Comparison of ENCODE assay signal across 23 cellular contexts in genomic region chr12:15717940-15718567, GRCh38.
A peak's percentile ranks its signal among the peaks of the same experiment; 100 is the strongest.
DNase-seq lines count a peak whose midpoint lies in the region; FAIRE-seq and TF ChIP-seq lines count a peak whose summit lies in the region.
"Had no signal": no experiment of that assay in that cellular context is flagged by ENCODE, and none has a peak within 500 bp of the region (broad histone marks: within the 10 kb centered on the region; RNA-seq: fewer than 3 reads in every experiment).

No MANE protein-coding gene starts in this region.

- no peaks in the 10 kb centered on the region for H3K79me1 ChIP-seq in H1 (ENCODE audit: low read depth, low read length)

- H3K4ac ChIP-seq in H1 (replicated peaks; ENCODE audit: insufficient read length, low read depth, low read length): no peak overlapping the region

- no peak overlapping the region for H4K91ac ChIP-seq in H1 (replicated peaks; ENCODE audit: insufficient read length, low read length)

- peaks cover 80% of the 10 kb centered on the region for H3K4me1 ChIP-seq in ACC112 (ENCODE audit: control insufficient read depth, insufficient read depth, low read length, unreplicated experiment)
- H3K4me1 ChIP-seq in H1 (replicated peaks in 1 of 4; ENCODE audit: control insufficient read depth in 3 of 4, insufficient read depth in 4 of 4, low read length in 3 of 4): no peaks in the 10 kb centered on the region
- H3K4me1 ChIP-seq in osteoblast (ENCODE audit: insufficient read depth, low read length): peaks cover 73% of the 10 kb centered on the region
- no peaks in the 10 kb centered on the region for H3K4me1 ChIP-seq in hepatocyte (ENCODE audit: insufficient read depth)
- H3K4me1 ChIP-seq: BLaER1 had no signal

- H2BK5ac ChIP-seq in H1 (ENCODE audit: low read depth, low read length): no peak overlapping the region

- FAIRE-seq in H1 (lab: Jason Lieb, UNC): peak; percentile 7

- no peaks in the 10 kb centered on the region for H3K27me3 ChIP-seq in ACC112 (ENCODE audit: insufficient read depth, low read length)
- H3K27me3 ChIP-seq in H1 (replicated peaks in 1 of 4; ENCODE audit: control insufficient read depth in 3 of 4, extremely low read depth in 1 of 4, insufficient read depth in 3 of 4, low read length in 3 of 4): no peaks in the 10 kb centered on the region
- no peaks in the 10 kb centered on the region for H3K27me3 ChIP-seq in osteoblast (ENCODE audit: insufficient read depth, low read length)
- no peaks in the 10 kb centered on the region for H3K27me3 ChIP-seq in hepatocyte
- H3K27me3 ChIP-seq: adrenal gland, BLaER1, brain microvascular endothelial cell, suprapubic skin, vagina had no signal

- H4K8ac ChIP-seq in H1 (ENCODE audit: extremely low read depth, insufficient read depth, low read length): no peak overlapping the region

- H2AFZ ChIP-seq in ACC112 (ENCODE audit: low read length, unreplicated experiment): no peak overlapping the region
- H2AFZ ChIP-seq in H1 (ENCODE audit: low read length): no peak overlapping the region
- no peak overlapping the region for H2AFZ ChIP-seq in osteoblast (ENCODE audit: low read length)
- no peak overlapping the region for H2AFZ ChIP-seq in hepatocyte

- no peak overlapping the region for H3K23ac ChIP-seq in H1 (ENCODE audit: insufficient read length)

- H2BK120ac ChIP-seq in H1 (replicated peaks; ENCODE audit: low read depth, low read length): no peak overlapping the region

- no peak overlapping the region for H2BK20ac ChIP-seq in H1 (ENCODE audit: low read length)

- H3K9me3 ChIP-seq in H1 (ENCODE audit: insufficient read depth in 2 of 2, low read depth in 1 of 2, low read length in 1 of 2) (no peaks in the 10 kb centered on the region), osteoblast (ENCODE audit: low read depth, low read length) (no peaks in the 10 kb centered on the region), hepatocyte (ENCODE audit: low read depth) (no peaks in the 10 kb centered on the region)
- H3K9me3 ChIP-seq: adrenal gland, BLaER1, suprapubic skin, vagina had no signal

- intact Hi-C loops in head of caudate nucleus (cut with DNase I) (no loop called here), posterior vena cava (cut with DNase I) (no loop called here)

- no peak overlapping the region for H3K4me2 ChIP-seq in H1 (ENCODE audit: insufficient read depth in 1 of 2, low read depth in 2 of 2, low read length in 2 of 2)
- H3K4me2 ChIP-seq in osteoblast (ENCODE audit: insufficient read depth, low read length): no peak overlapping the region
- no peak overlapping the region for H3K4me2 ChIP-seq in hepatocyte
- H3K4me2 ChIP-seq: BLaER1 had no signal

- H2BK15ac ChIP-seq in H1 (ENCODE audit: low read length): no peak overlapping the region

- H3K14ac ChIP-seq in H1 (ENCODE audit: insufficient read length): no peak overlapping the region

- no peak overlapping the region for H2AK5ac ChIP-seq in H1 (ENCODE audit: low read depth, low read length)

- no peak overlapping the region for H3K18ac ChIP-seq in H1 (ENCODE audit: extremely low read depth, low read length)

- DNase-seq in HT-29 (ENCODE audit: low spot score) (peak; percentile 31), H1 (ENCODE audit: low read depth in 1 of 2, low spot score in 2 of 2) (no peak), osteoblast (ENCODE audit: insufficient read length, low spot score, missing footprints) (no peak), head of caudate nucleus (no peak), posterior vena cava (ENCODE audit: low spot score) (no peak), hepatocyte (ENCODE audit: low spot score) (no peak)
- DNase-seq in stimulated activated CD8-positive, alpha-beta memory T cell treated with anti-CD3 and anti-CD28 coated beads, Interleukin-4, amount 100 ng/mL, for 48 hours: no peak
- DNase-seq: activated CD4-positive, CD25-positive, alpha-beta regulatory T cell treated with anti-CD3 and anti-CD28 coated beads, Interleukin-2, amount 50 U/mL, for 72 hours; activated CD8-positive, alpha-beta T cell treated with anti-CD3 and anti-CD28 coated beads for 36 hours; activated gamma-delta T cell; adrenal gland; brain microvascular endothelial cell; COR-L47; DMS79; endodermal cell; H7; NCI-H2107; NCI-H510A treated with DMSO at 0.1 percent for 48 hours; T-helper 1 cell had no signal

- H3K27ac ChIP-seq in ACC112 (ENCODE audit: low read depth, low read length) (peak overlapping the region; percentile 65), H1 (ENCODE audit: low read depth, low read length) (no peak overlapping the region), osteoblast (ENCODE audit: low read depth, low read length) (peak overlapping the region; percentile 15), hepatocyte (no peak overlapping the region)
- H3K27ac ChIP-seq: adrenal gland, BLaER1, suprapubic skin, vagina had no signal

- H3K9me2 ChIP-seq in hepatocyte (replicated peaks; ENCODE audit: insufficient read depth): no peaks in the 10 kb centered on the region

- no peak overlapping the region for H3K9ac ChIP-seq in H1 (replicated peaks in 1 of 4; ENCODE audit: extremely low read depth in 1 of 4, low read depth in 3 of 4, low read length in 3 of 4)
- H3K9ac ChIP-seq: BLaER1 had no signal

- H2BK12ac ChIP-seq in H1 (ENCODE audit: low read depth, low read length): no peak overlapping the region

- POLR2A ChIA-PET in H1 (lab: Charles Lee; ENCODE audit: partially characterized antibody): no interaction called here

- no peak for TF ChIP-seq EP300 in H1 (IDR thresholded peaks at IDR 0.05; ENCODE audit: borderline replicate concordance in 1 of 2, low read depth in 2 of 2, low read length in 2 of 2)

- CTCF ChIA-PET in H1 (lab: Charles Lee; ENCODE audit: partially characterized antibody): no interaction called here

- no peaks in the 10 kb centered on the region for H3K23me2 ChIP-seq in H1 (ENCODE audit: low read depth, low read length)

- no peak overlapping the region for H4K5ac ChIP-seq in H1 (ENCODE audit: insufficient read length, low read depth, low read length)

- H3K36me3 ChIP-seq in ACC112 (ENCODE audit: insufficient read depth, low read length) (peaks cover 13% of the 10 kb centered on the region; the same call in 1 of the 2 replicates), H1 (ENCODE audit: control insufficient read depth in 2 of 4, insufficient read depth in 4 of 4, low read length in 3 of 4) (no peaks in the 10 kb centered on the region), osteoblast (ENCODE audit: insufficient read depth, low read length) (peaks cover 3% of the 10 kb centered on the region), hepatocyte (replicated peaks; ENCODE audit: insufficient read depth, low read depth) (no peaks in the 10 kb centered on the region)
- H3K36me3 ChIP-seq: adrenal gland, BLaER1, brain microvascular endothelial cell, suprapubic skin, vagina had no signal

- peaks cover 93% of the 10 kb centered on the region for H3K79me2 ChIP-seq in ACC112 (ENCODE audit: control insufficient read depth, insufficient read depth, low read length, unreplicated experiment)
- no peaks in the 10 kb centered on the region for H3K79me2 ChIP-seq in H1 (ENCODE audit: control insufficient read depth in 1 of 2, insufficient read depth in 2 of 2, low read length in 2 of 2)
- peaks cover 96% of the 10 kb centered on the region for H3K79me2 ChIP-seq in osteoblast (ENCODE audit: insufficient read depth, low read length)
- peaks cover 84% of the 10 kb centered on the region for H3K79me2 ChIP-seq in hepatocyte

- WGBS in H1 (ENCODE audit: extremely low coverage in 1 of 2, insufficient coverage in 1 of 2, insufficient read length in 1 of 2, insufficient replicate concordance in 2 of 2, low coverage in 1 of 2, low lambda C conversion rate in 2 of 2, missing lambda C conversion rate in 1 of 2), 2 experiments: 75% methylated on average over 1 of the region's 1 CpG; no CpG with 5 or more reads in 1 of the 2 experiments
- WGBS in hepatocyte (ENCODE audit: low lambda C conversion rate, missing lambda C conversion rate): 100% methylated on average over 1 of the region's 1 CpG

- no peak for TF ChIP-seq POLR2A in H1 (IDR thresholded peaks at IDR 0.05; ENCODE audit: control extremely low read depth in 1 of 2, low read depth in 2 of 2, low read length in 2 of 2)

- TF ChIP-seq CTCF in H1 (IDR thresholded peaks at IDR 0.05; ENCODE audit: control extremely low read depth in 1 of 3, insufficient read depth in 1 of 3, low read depth in 1 of 3, low read length in 3 of 3) (no peak), osteoblast (IDR thresholded peaks at IDR 0.05; ENCODE audit: extremely low read depth, low read depth, low read length) (no peak), hepatocyte (IDR thresholded peaks at IDR 0.05; ENCODE audit: poor library complexity) (no peak)

- no peak overlapping the region for H3K56ac ChIP-seq in H1 (replicated peaks; ENCODE audit: insufficient read length, low read depth, low read length)

- H4K20me1 ChIP-seq in H1 (replicated peaks in 1 of 2; ENCODE audit: control insufficient read depth in 1 of 2, insufficient read depth in 2 of 2, low read length in 2 of 2): no peaks in the 10 kb centered on the region
- H4K20me1 ChIP-seq in osteoblast (ENCODE audit: insufficient read depth, low read length): no peaks in the 10 kb centered on the region
- H4K20me1 ChIP-seq in hepatocyte (ENCODE audit: insufficient read depth, poor library complexity, severe bottlenecking): peaks cover 4% of the 10 kb centered on the region
- H4K20me1 ChIP-seq: BLaER1 had no signal

- peak overlapping the region; percentile 24; the same call in 1 of the 2 replicates for H3K4me3 ChIP-seq in ACC112 (ENCODE audit: low read depth, low read length)
- no peak overlapping the region for H3K4me3 ChIP-seq in H1 (ENCODE audit: extremely low read depth in 1 of 4, insufficient read depth in 2 of 4, low read depth in 3 of 4, low read length in 4 of 4)
- no peak overlapping the region for H3K4me3 ChIP-seq in osteoblast (ENCODE audit: insufficient read depth, low read length)
- no peak overlapping the region for H3K4me3 ChIP-seq in hepatocyte
- H3K4me3 ChIP-seq: adrenal gland, BLaER1, suprapubic skin, vagina had no signal

- TF ChIP-seq RAD21 in H1 (IDR thresholded peaks at IDR 0.05 in 1 of 2, conservative IDR thresholded peaks at IDR 0.05 in 1 of 2; ENCODE audit: low read depth in 2 of 2, low read length in 2 of 2): no peak

TF ChIP-seq in H1, 55 proteins besides CTCF, POLR2A, EP300 and RAD21 (continues in another document):
- no peak for TF ChIP-seq SUZ12 (IDR thresholded peaks at IDR 0.05; ENCODE audit: low read length)

Comparison
In these comparisons a context has a peak if more than half of its experiments do, and no peak if none do; other contexts are left out.
1. H3K27ac ChIP-seq: peak in ACC112 (single experiment) and osteoblast (single experiment); none in H1 (single experiment) and hepatocyte (single experiment).